Comparison of ENCODE assay signal across 1 cellular context in genomic region chr5:75473463-75473862, GRCh38.
TF ChIP-seq lines count a peak whose summit lies in the region.

No MANE protein-coding gene starts in this region.

TF ChIP-seq in GM12878, 131 proteins besides CTCF, POLR2A, EP300 and RAD21 (continued from another document):
- no peak for TF ChIP-seq E4F1 (IDR thresholded peaks at IDR 0.05; ENCODE audit: borderline replicate concordance, partially characterized antibody)
- no peak for TF ChIP-seq CHD1 (IDR thresholded peaks at IDR 0.05; ENCODE audit: low read depth, low read length)
- TF ChIP-seq USF1 (IDR thresholded peaks at IDR 0.05; ENCODE audit: borderline replicate concordance, extremely low read length, insufficient read depth, low read depth, low read length): no peak
- TF ChIP-seq, protein P1, sequence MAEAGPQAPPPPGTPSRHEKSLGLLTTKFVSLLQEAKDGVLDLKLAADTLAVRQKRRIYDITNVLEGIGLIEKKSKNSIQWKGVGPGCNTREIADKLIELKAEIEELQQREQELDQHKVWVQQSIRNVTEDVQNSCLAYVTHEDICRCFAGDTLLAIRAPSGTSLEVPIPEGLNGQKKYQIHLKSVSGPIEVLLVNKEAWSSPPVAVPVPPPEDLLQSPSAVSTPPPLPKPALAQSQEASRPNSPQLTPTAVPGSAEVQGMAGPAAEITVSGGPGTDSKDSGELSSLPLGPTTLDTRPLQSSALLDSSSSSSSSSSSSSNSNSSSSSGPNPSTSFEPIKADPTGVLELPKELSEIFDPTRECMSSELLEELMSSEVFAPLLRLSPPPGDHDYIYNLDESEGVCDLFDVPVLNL (IDR thresholded peaks at IDR 0.05; ENCODE audit: low read depth, low read length): no peak
- no peak for TF ChIP-seq MXI1 (IDR thresholded peaks at IDR 0.05; ENCODE audit: low read depth, low read length)
- TF ChIP-seq JUNB (IDR thresholded peaks at IDR 0.05): no peak
- no peak for TF ChIP-seq SREBF2 (IDR thresholded peaks at IDR 0.05; ENCODE audit: low read length)
- TF ChIP-seq ATF2 (IDR thresholded peaks at IDR 0.05; ENCODE audit: low read length): no peak
- TF ChIP-seq SREBF1 (IDR thresholded peaks at IDR 0.05; ENCODE audit: low read length): no peak
- TF ChIP-seq MTA3 (IDR thresholded peaks at IDR 0.05; ENCODE audit: borderline replicate concordance, low read length): no peak
- no peak for TF ChIP-seq NKRF (conservative IDR thresholded peaks at IDR 0.05)
- TF ChIP-seq CBFB (IDR thresholded peaks at IDR 0.05; ENCODE audit: low read depth): no peak
- no peak for TF ChIP-seq PML (IDR thresholded peaks at IDR 0.05; ENCODE audit: low read length)
TF ChIP-seq in GM12878: peak in this region for 0.
